Comparison of ENCODE assay signal across 10 cellular contexts in the genomic region with DNA sequence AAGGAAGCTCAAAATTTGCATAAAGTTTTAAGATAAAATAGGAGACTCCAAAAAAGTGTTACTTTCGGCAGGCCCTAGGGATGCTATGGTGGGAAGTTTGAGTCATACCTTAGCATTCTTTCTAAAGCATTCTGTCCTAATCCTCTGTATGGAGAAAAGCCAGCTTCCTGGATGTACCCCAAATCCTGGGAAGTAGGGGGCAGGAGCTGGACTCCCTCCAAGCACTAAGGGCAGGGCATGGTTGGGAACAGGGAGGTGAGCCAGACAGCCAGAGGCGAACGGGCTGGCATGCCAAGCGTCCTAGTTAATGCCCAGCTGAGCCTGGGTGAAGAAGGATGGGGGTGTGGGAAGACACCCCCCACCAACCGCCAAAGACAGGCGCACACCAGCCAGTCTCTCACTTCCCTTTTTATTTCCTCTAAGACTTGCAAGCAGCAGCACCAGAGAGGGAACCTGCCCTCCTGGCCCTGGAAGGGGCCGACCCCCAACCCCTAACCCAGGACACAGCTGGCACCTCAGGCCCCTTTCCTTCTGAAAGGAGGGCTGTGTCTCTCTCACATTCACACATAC. TPM values are rescaled to one million over a fixed set of nuclear protein-coding genes. Genes with fewer than 3 reads are reported as not detected.
DNase-seq lines count a peak whose midpoint lies in the region; ATAC-seq and TF ChIP-seq lines count a peak whose summit lies in the region.
"Had no signal": no experiment of that assay in that cellular context is flagged by ENCODE, and none has a peak within 500 bp of the region (broad histone marks: within the 10 kb centered on the region; RNA-seq: fewer than 3 reads in every experiment).

No MANE protein-coding gene starts in this region.

- CTCF ChIA-PET in CD8-positive, alpha-beta T cell (lab: Charles Lee) = interaction anchor here (0.6 to 13.9 kb wide), 12 partner anchors 10 to 245 kb away, joined by 3 to 237 read pairs (median 6); a partner anchor contains a TSS

- no peaks in the 10 kb centered on the region for H3K36me3 ChIP-seq in MM.1S (replicated peaks; ENCODE audit: insufficient read depth, low read length)
- H3K36me3 ChIP-seq in CD8-positive, alpha-beta T cell (ENCODE audit: insufficient read depth, low read length) = peaks cover 3% of the 10 kb centered on the region

- H3K79me2 ChIP-seq in MM.1S (ENCODE audit: low read length) = no peaks in the 10 kb centered on the region

- POLR2A ChIA-PET in CD8-positive, alpha-beta T cell (lab: Charles Lee) = no interaction called here

- no peaks in the 10 kb centered on the region for H3F3A ChIP-seq in MM.1S (ENCODE audit: insufficient read depth, low read length)

- no peaks in the 10 kb centered on the region for H3K9me3 Mint-ChIP-seq in naive B cell
- H3K9me3 Mint-ChIP-seq in natural killer cell treated with Interleukin-12 subunit alpha and Interleukin-12 subunit beta and Interleukin-15 and Interleukin-18, amount 100 ng/mL, for 72 hours = no peaks in the 10 kb centered on the region
- no peaks in the 10 kb centered on the region for H3K9me3 Mint-ChIP-seq in CD8-positive, alpha-beta T cell

- peaks cover 21% of the 10 kb centered on the region for H3K4me1 ChIP-seq in MM.1S (ENCODE audit: low read length)
- H3K4me1 ChIP-seq in CD8-positive, alpha-beta T cell (ENCODE audit: insufficient read depth, low read length) = peaks cover 6% of the 10 kb centered on the region

- peaks cover 41 to 51% (median 46%) of the 10 kb centered on the region in 3 donors for H3K4me1 Mint-ChIP-seq in naive B cell
- peaks cover 3 to 4% of the 10 kb centered on the region in 2 donors for H3K4me1 Mint-ChIP-seq in natural killer cell treated with Interleukin-12 subunit alpha and Interleukin-12 subunit beta and Interleukin-15 and Interleukin-18, amount 100 ng/mL, for 72 hours (ENCODE audit: low read depth in 2 of 2)
- H3K4me1 Mint-ChIP-seq in CD8-positive, alpha-beta T cell (ENCODE audit: low read depth) = peaks cover 13% of the 10 kb centered on the region

- intact Hi-C loops in CD8-positive, alpha-beta T cell (cut with DNase I, micrococcal nuclease) = loop anchor here in 1 of 2 experiments (10.0 kb wide), 1 partner anchor 639 kb away; no protein-coding TSS in a partner anchor

- no peaks in the 10 kb centered on the region for H3K9me3 ChIP-seq in MM.1S (replicated peaks; ENCODE audit: insufficient read depth, low read length)
- no peaks in the 10 kb centered on the region for H3K9me3 ChIP-seq in CD8-positive, alpha-beta T cell (ENCODE audit: low read length)

- H3K9ac ChIP-seq in MM.1S (ENCODE audit: low read length) = no peak overlapping the region

- H3K27ac ChIP-seq in MM.1S (ENCODE audit: low read length) = no peak overlapping the region
- H3K27ac ChIP-seq in CD8-positive, alpha-beta T cell (ENCODE audit: low read depth, low read length) = no peak overlapping the region

- H4K20me1 ChIP-seq in MM.1S (ENCODE audit: insufficient read depth, low read length) = no peaks in the 10 kb centered on the region

- no peaks in the 10 kb centered on the region for H3K9me2 ChIP-seq in MM.1S (replicated peaks; ENCODE audit: insufficient read depth, low read length)

- peaks cover 9% of the 10 kb centered on the region; the same call in 1 of the 2 replicates for H3K27me3 ChIP-seq in MM.1S (replicated peaks; ENCODE audit: insufficient read depth, low read length)
- peaks cover 10% of the 10 kb centered on the region for H3K27me3 ChIP-seq in CD8-positive, alpha-beta T cell (ENCODE audit: insufficient read depth, low read length)

- H3K4me3 Mint-ChIP-seq in naive B cell = peak overlapping the region; percentile 55 to 88 (median 74)
- H3K4me3 Mint-ChIP-seq in natural killer cell treated with Interleukin-12 subunit alpha and Interleukin-12 subunit beta and Interleukin-15 and Interleukin-18, amount 100 ng/mL, for 72 hours = no peak overlapping the region
- no peak overlapping the region for H3K4me3 Mint-ChIP-seq in CD8-positive, alpha-beta T cell

- ATAC-seq in GM18870 (IDR thresholded peaks at IDR 0.05; ENCODE audit: unreplicated experiment) (peak; percentile 69), HG02763 (IDR thresholded peaks at IDR 0.05; ENCODE audit: unreplicated experiment) (peak; percentile 65), naive B cell (ENCODE audit: low read depth in 2 of 2) (peak; percentile 86 to 87)
- no peak for ATAC-seq in natural killer cell treated with Interleukin-12 subunit alpha and Interleukin-12 subunit beta and Interleukin-15 and Interleukin-18, amount 100 ng/mL, for 72 hours
- no peak for ATAC-seq in CD8-positive, alpha-beta T cell

- DNase-seq in MM.1S (no peak), naive B cell (peak; percentile 74), GOT3 (lab: John Stamatoyannopoulos, UW) (no peak), GM19240 (ENCODE audit: insufficient read length, low spot score) (no peak)
- DNase-seq in natural killer cell treated with Interleukin-12 subunit alpha and Interleukin-12 subunit beta and Interleukin-15 and Interleukin-18, amount 100 ng/mL, for 72 hours (ENCODE audit: low spot score) = no peak
- DNase-seq in CD8-positive, alpha-beta T cell = no peak
- DNase-seq: activated naive CD4-positive, alpha-beta T cell; NCI-H2107 had no signal

- H3K4me3 ChIP-seq in MM.1S (ENCODE audit: low read length) = no peak overlapping the region
- H3K4me3 ChIP-seq in CD8-positive, alpha-beta T cell (ENCODE audit: low read depth, low read length) = no peak overlapping the region

- H3K4me2 ChIP-seq in MM.1S (ENCODE audit: low read depth, low read length) = peak overlapping the region; percentile 4

- H3K27ac Mint-ChIP-seq in naive B cell = peak overlapping the region in 2 of 6 donors; percentile 58 to 70
- no peak overlapping the region for H3K27ac Mint-ChIP-seq in natural killer cell treated with Interleukin-12 subunit alpha and Interleukin-12 subunit beta and Interleukin-15 and Interleukin-18, amount 100 ng/mL, for 72 hours
- H3K27ac Mint-ChIP-seq in CD8-positive, alpha-beta T cell = no peak overlapping the region

- no peak overlapping the region for H2AFZ ChIP-seq in MM.1S (ENCODE audit: low read length)

- no peaks in the 10 kb centered on the region for H3K27me3 Mint-ChIP-seq in naive B cell
- H3K27me3 Mint-ChIP-seq in natural killer cell treated with Interleukin-12 subunit alpha and Interleukin-12 subunit beta and Interleukin-15 and Interleukin-18, amount 100 ng/mL, for 72 hours = peaks cover 14% of the 10 kb centered on the region in 2 donors
- H3K27me3 Mint-ChIP-seq in CD8-positive, alpha-beta T cell (ENCODE audit: low read depth) = peaks cover 25% of the 10 kb centered on the region

- no peak for TF ChIP-seq CTCF in MM.1S (IDR thresholded peaks at IDR 0.05; ENCODE audit: low read length)
- TF ChIP-seq CTCF in CD8-positive, alpha-beta T cell (IDR thresholded peaks at IDR 0.05) = no peak

- peaks cover 0 to 4% of the 10 kb centered on the region in 2 donors for H3K36me3 Mint-ChIP-seq in naive B cell
- peaks cover 5% of the 10 kb centered on the region for H3K36me3 Mint-ChIP-seq in natural killer cell treated with Interleukin-12 subunit alpha and Interleukin-12 subunit beta and Interleukin-15 and Interleukin-18, amount 100 ng/mL, for 72 hours
- H3K36me3 Mint-ChIP-seq in CD8-positive, alpha-beta T cell = peaks cover 42% of the 10 kb centered on the region

RNA-seq across cellular contexts. Expression of a gene that starts 23.9 kb away (rescaled TPM):
- polyA plus RNA-seq in naive B cell (ENCODE audit: low read depth in 6 of 6) = under 1 TPM in 1 of 6 donors, not detected in 5; 0.12 TPM
- not detected for total RNA-seq in natural killer cell treated with Interleukin-12 subunit alpha and Interleukin-12 subunit beta and Interleukin-15 and Interleukin-18, amount 100 ng/mL, for 72 hours
- under 1 TPM; 0.16 to 0.31 TPM for total RNA-seq in CD8-positive, alpha-beta T cell

RNA-seq across cellular contexts. Expression of a gene that starts 31.3 kb away (rescaled TPM):
- polyA plus RNA-seq in naive B cell (ENCODE audit: low read depth in 6 of 6) = 10 to 100 TPM in 1 of 6 donors, 1 to 10 TPM in 5; 3.2 to 10.9 (median 4.6) TPM
- total RNA-seq in natural killer cell treated with Interleukin-12 subunit alpha and Interleukin-12 subunit beta and Interleukin-15 and Interleukin-18, amount 100 ng/mL, for 72 hours = 10 to 100 TPM in 1 of 2 donors, 1 to 10 TPM in 1; 4.2 to 16.5 TPM
- 1 to 10 TPM; 4.4 to 7.5 TPM for total RNA-seq in CD8-positive, alpha-beta T cell

RNA-seq across cellular contexts. Expression of a gene that starts 46.3 kb away (rescaled TPM):
- polyA plus RNA-seq in naive B cell (ENCODE audit: low read depth in 6 of 6) = 100 to 1,000 TPM in 1 of 6 donors, 10 to 100 TPM in 5; 64.9 to 105 (median 79.9) TPM
- total RNA-seq in natural killer cell treated with Interleukin-12 subunit alpha and Interleukin-12 subunit beta and Interleukin-15 and Interleukin-18, amount 100 ng/mL, for 72 hours = 100 to 1,000 TPM in 1 of 2 donors, 10 to 100 TPM in 1; 77.6 to 131 TPM
- total RNA-seq in CD8-positive, alpha-beta T cell = 10 to 100 TPM; 16.4 to 18.9 TPM

RNA-seq across cellular contexts. Expression of a gene that starts 53.2 kb away (rescaled TPM):
- polyA plus RNA-seq in naive B cell (ENCODE audit: low read depth in 6 of 6) = under 1 TPM in 3 of 6 donors, not detected in 3; 0.18 to 0.40 (median 0.34) TPM
- total RNA-seq in natural killer cell treated with Interleukin-12 subunit alpha and Interleukin-12 subunit beta and Interleukin-15 and Interleukin-18, amount 100 ng/mL, for 72 hours = not detected
- not detected for total RNA-seq in CD8-positive, alpha-beta T cell

RNA-seq across cellular contexts. Expression of a gene that starts 57.3 kb away (rescaled TPM):
- polyA plus RNA-seq in naive B cell (ENCODE audit: low read depth in 6 of 6) = 10 to 100 TPM; 14.5 to 20.8 (median 17.5) TPM
- 100 to 1,000 TPM in 1 of 2 donors, 10 to 100 TPM in 1; 86.9 to 308 TPM for total RNA-seq in natural killer cell treated with Interleukin-12 subunit alpha and Interleukin-12 subunit beta and Interleukin-15 and Interleukin-18, amount 100 ng/mL, for 72 hours
- 10 to 100 TPM in 1 of 2 experiments, 1 to 10 TPM in 1; 9.3 to 11.3 TPM for total RNA-seq in CD8-positive, alpha-beta T cell

Comparison
In these comparisons a context has a peak if more than half of its experiments do, and no peak if none do; other contexts are left out.
1. ATAC-seq: peak in GM18870 (single experiment), HG02763 (single experiment) and naive B cell (2 of 2); none in natural killer cell treated with Interleukin-12 subunit alpha and Interleukin-12 subunit beta and Interleukin-15 and Interleukin-18, amount 100 ng/mL, for 72 hours (0 of 2) and CD8-positive, alpha-beta T cell (single experiment).
2. H3K4me3 Mint-ChIP-seq: peak in naive B cell (8 of 8); none in natural killer cell treated with Interleukin-12 subunit alpha and Interleukin-12 subunit beta and Interleukin-15 and Interleukin-18, amount 100 ng/mL, for 72 hours (single experiment) and CD8-positive, alpha-beta T cell (single experiment).